ENCODE assay signal across 8 cellular contexts in the genomic region with DNA sequence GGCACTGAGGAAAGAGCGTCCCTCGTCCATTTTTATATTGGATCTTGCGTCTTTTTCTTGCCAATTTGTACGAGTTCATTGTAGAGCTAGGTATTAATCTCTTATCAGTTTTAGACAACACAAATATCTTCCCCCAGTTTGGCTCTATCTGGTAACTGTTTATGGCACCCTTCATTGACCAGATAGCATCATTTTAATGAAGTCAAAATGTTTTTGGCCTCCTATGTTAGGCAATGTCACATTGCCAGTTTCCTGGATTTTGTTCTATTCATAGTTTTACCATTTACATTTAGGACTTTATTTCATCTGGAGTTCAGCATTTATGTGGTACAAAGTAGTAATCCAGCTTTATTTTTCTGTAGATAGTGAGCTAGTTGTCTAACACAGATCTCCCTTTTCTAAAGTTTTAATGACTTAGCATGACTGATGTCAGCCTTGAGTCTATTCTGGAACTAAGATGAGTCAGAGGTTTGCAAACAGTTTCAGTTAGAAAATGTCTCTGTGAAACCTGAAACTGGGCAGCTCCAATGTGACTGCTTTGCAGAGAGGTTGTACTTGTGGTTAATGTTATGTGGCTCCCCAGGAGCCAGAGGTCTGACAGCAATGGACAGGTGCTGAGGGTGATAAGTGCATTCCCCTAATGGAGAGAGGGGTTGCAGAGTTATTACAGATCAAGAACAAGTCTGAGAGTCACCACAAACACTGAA. TPM values are rescaled to one million over a fixed set of nuclear protein-coding genes. Genes with fewer than 3 reads are reported as not detected.
DNase-seq lines count a peak whose midpoint lies in the region; ATAC-seq, FAIRE-seq and TF ChIP-seq lines count a peak whose summit lies in the region.

No MANE protein-coding gene starts in this region.

- no peaks in the 10 kb centered on the region for H3K79me2 ChIP-seq in Karpas-422 (ENCODE audit: low read length)

- H3K9ac ChIP-seq in Karpas-422 (ENCODE audit: low read length) = no peak overlapping the region

- no peaks in the 10 kb centered on the region for H3K36me3 ChIP-seq in bronchial epithelial cell (ENCODE audit: control insufficient read depth, insufficient read depth, low read length)
- no peaks in the 10 kb centered on the region for H3K36me3 ChIP-seq in Karpas-422 (ENCODE audit: insufficient read depth, low read length)

- in situ Hi-C loops in Caki2 (cut with HindIII; ENCODE audit: low pct_unique_long_range_greater_than_20kb, low sequenced_read_pairs) = no loop called here

- peaks cover 8% of the 10 kb centered on the region for H3K36me3 Mint-ChIP-seq in nephron (ENCODE audit: low read depth)

- H3K4me3 ChIP-seq in bronchial epithelial cell (ENCODE audit: low read depth, low read length) = no peak overlapping the region
- no peak overlapping the region for H3K4me3 ChIP-seq in Karpas-422 (ENCODE audit: low read length)

- peaks cover 33% of the 10 kb centered on the region for H3K4me1 Mint-ChIP-seq in nephron

- no peak overlapping the region for H3K4me3 Mint-ChIP-seq in nephron

- peaks cover 17% of the 10 kb centered on the region for H3K9me3 Mint-ChIP-seq in nephron

- ATAC-seq in GM19035 (IDR thresholded peaks at IDR 0.05; ENCODE audit: unreplicated experiment) = peak; percentile 97
- ATAC-seq in HG03097 (IDR thresholded peaks at IDR 0.05; ENCODE audit: low FRiP score, unreplicated experiment) = peak; percentile 98

- peaks cover 8% of the 10 kb centered on the region for H3K27me3 Mint-ChIP-seq in nephron (ENCODE audit: low read depth)

- no peak for TF ChIP-seq CTCF in bronchial epithelial cell (IDR thresholded peaks at IDR 0.05; ENCODE audit: insufficient read depth, low read length, severe bottlenecking)
- no peak for TF ChIP-seq CTCF in nephron (IDR thresholded peaks at IDR 0.05; ENCODE audit: unreplicated experiment in 3 of 3)

- no peak for FAIRE-seq in bronchial epithelial cell (lab: Jason Lieb, UNC)

- no peak overlapping the region for H3K4me2 ChIP-seq in Karpas-422 (ENCODE audit: low read depth, low read length, poor library complexity, severe bottlenecking)

- H3K9me3 ChIP-seq in Karpas-422 (ENCODE audit: low read length) = no peaks in the 10 kb centered on the region

- no peaks in the 10 kb centered on the region for H3K4me1 ChIP-seq in Karpas-422 (ENCODE audit: low read length)

- H4K20me1 ChIP-seq in Karpas-422 (ENCODE audit: insufficient read depth, low read depth, low read length) = no peaks in the 10 kb centered on the region

- H3K27ac Mint-ChIP-seq in nephron = peak overlapping the region; percentile 1 to 11 (median 4)

- H3K27me3 ChIP-seq in bronchial epithelial cell (ENCODE audit: control insufficient read depth, insufficient read depth, low read length) (no peaks in the 10 kb centered on the region), Karpas-422 (ENCODE audit: low read length) (no peaks in the 10 kb centered on the region)

- no peak overlapping the region for H2AFZ ChIP-seq in Karpas-422 (ENCODE audit: low read length)

- H3K9me2 ChIP-seq in Karpas-422 (replicated peaks; ENCODE audit: insufficient read depth, low read length) = no peaks in the 10 kb centered on the region

- peak; percentile 81 for DNase-seq in Caki2 (ENCODE audit: low read depth)
- peak; percentile 87 for DNase-seq in NOMO-1 treated with DMSO at 0.1 percent for 48 hours (lab: John Stamatoyannopoulos, UW; ENCODE audit: unreplicated experiment)
- DNase-seq in bronchial epithelial cell (ENCODE audit: low read depth) = peak; percentile 94
- DNase-seq in Karpas-422 = no peak
- DNase-seq in putamen (ENCODE audit: low spot score) = no peak

- no peak overlapping the region for H3K27ac ChIP-seq in Karpas-422 (ENCODE audit: low read length)

RNA-seq across cellular contexts. Expression of gene STBD1, which starts 5.3 kb away (rescaled TPM):
- total RNA-seq in Caki2 (2014; rRNA removed; shearing (Covaris generic); ENCODE audit: low replicate concordance) = 1.2 and 1.5 TPM in 2 replicates
- total RNA-seq in bronchial epithelial cell = 9.5 and 10.0 TPM in 2 replicates
- not detected in 2 replicates for total RNA-seq in Karpas-422 (2014; rRNA removed; shearing (Covaris generic); ENCODE audit: low replicate concordance)

RNA-seq across cellular contexts. Expression of gene FAM47E, which starts 49.7 kb away (rescaled TPM):
- total RNA-seq in Caki2 (2014; rRNA removed; shearing (Covaris generic); ENCODE audit: low replicate concordance) = 2.0 TPM in 1 of 2 replicates, not detected in the other
- total RNA-seq in bronchial epithelial cell = 0.26 and 0.38 TPM in 2 replicates
- not detected in 2 replicates for total RNA-seq in Karpas-422 (2014; rRNA removed; shearing (Covaris generic); ENCODE audit: low replicate concordance)

Comparison
In these comparisons a context has a peak if more than half of its experiments do, and no peak if none do; other contexts are left out.
1. DNase-seq: peak in Caki2 (single experiment), NOMO-1 treated with DMSO at 0.1 percent for 48 hours (single experiment) and bronchial epithelial cell (single experiment); none in Karpas-422 (single experiment) and putamen (single experiment).